29 cellular contexts compared by ENCODE assay signal in genomic region chr15:92400980-92401787, GRCh38. TPM values are rescaled to one million over a fixed set of nuclear protein-coding genes. Genes with fewer than 3 reads are reported as not detected.
"Had no signal": no experiment of that assay in that cellular context is flagged by ENCODE, and none has a peak within 500 bp of the region (broad histone marks: within the 10 kb centered on the region; RNA-seq: fewer than 3 reads in every experiment).

No MANE protein-coding gene starts in this region.

- H3K4me3 ChIP-seq: ascending aorta, coronary artery, dorsolateral prefrontal cortex, left lung, lower lobe of right lung, right lobe of liver, upper lobe of right lung had no signal

- H3K27ac ChIP-seq: ascending aorta, brain microvascular endothelial cell, coronary artery, dorsolateral prefrontal cortex, left lung, lower lobe of right lung, right lobe of liver, upper lobe of right lung, VCaP had no signal

- DNase-seq: activated CD4-positive, alpha-beta T cell treated with anti-CD3 and anti-CD28 coated beads for 48 hours; activated CD4-positive, alpha-beta T cell treated with anti-CD3 and anti-CD28 coated beads, Interleukin-2, amount 50 U/mL, for 48 hours; activated CD8-positive, alpha-beta memory T cell treated with anti-CD3 and anti-CD28 coated beads, Interleukin-2, amount 50 U/mL, for 4 hours; activated gamma-delta T cell; activated naive CD4-positive, alpha-beta T cell treated with anti-CD3 and anti-CD28 coated beads, Interleukin-2, amount 10 ng/mL, durations not matched to agents 7 days and 5 days; activated naive CD8-positive, alpha-beta T cell treated with anti-CD3 and anti-CD28 coated beads, Interleukin-2, amount 10 ng/mL, durations not matched to agents 7 days and 5 days; activated T-cell treated with anti-CD3 and anti-CD28 coated beads, Interleukin-2, amount 50 U/mL, for 1 hour; brain microvascular endothelial cell; effector memory CD8-positive, alpha-beta T cell; hippocampal formation; kidney; left lung; lower lobe of right lung; mesenchymal stem cell; right lobe of liver; small intestine; stimulated activated CD4-positive, alpha-beta T cell treated with anti-CD3 and anti-CD28 coated beads, Interleukin-4, amount 100 ng/mL, for 24 hours; stimulated activated naive CD8-positive, alpha-beta T cell treated with anti-CD3 and anti-CD28 coated beads, Interleukin-15, amount 100 ng/mL, for 72 hours; substantia nigra; T-helper 2 cell; upper lobe of right lung had no signal

- H3K36me3 ChIP-seq: ascending aorta, brain microvascular endothelial cell, left lung, lower lobe of right lung, right lobe of liver, upper lobe of right lung had no signal

- ATAC-seq: activated CD4-positive, CD25-positive, alpha-beta regulatory T cell treated with anti-CD3 and anti-CD28 coated beads, Interleukin-2, amount 50 U/mL, for 24 hours; effector memory CD8-positive, alpha-beta T cell; left lung; lower lobe of right lung; natural killer cell treated with Interleukin-12 subunit alpha and Interleukin-12 subunit beta and Interleukin-15 and Interleukin-18, amount 100 ng/mL, for 72 hours; right lobe of liver; stimulated activated effector memory CD8-positive, alpha-beta T cell treated with anti-CD3 and anti-CD28 coated beads, Interleukin-12 subunit alpha, Interleukin-12 subunit beta, amount 100 ng/mL, for 72 hours; stimulated activated naive CD8-positive, alpha-beta T cell treated with anti-CD3 and anti-CD28 coated beads, Interleukin-15, amount 100 ng/mL, for 72 hours; upper lobe of right lung had no signal

- H3K4me1 ChIP-seq: ascending aorta, left lung, lower lobe of right lung, right lobe of liver, upper lobe of right lung had no signal

- H3K27me3 ChIP-seq: ascending aorta, brain microvascular endothelial cell, right lobe of liver had no signal

- H3K9me3 ChIP-seq: ascending aorta, left lung, lower lobe of right lung, right lobe of liver, upper lobe of right lung had no signal

RNA-seq across cellular contexts. Expression of gene ST8SIA2, which starts 7.5 kb away (rescaled TPM):
- total RNA-seq: activated CD8-positive, alpha-beta memory T cell treated with anti-CD3 and anti-CD28 coated beads for 36 hours; activated naive CD8-positive, alpha-beta T cell treated with anti-CD3 and anti-CD28 coated beads, Interleukin-2, amount 10 ng/mL, durations not matched to agents 7 days and 5 days; ascending aorta; lower lobe of right lung; natural killer cell treated with Interleukin-12 subunit alpha and Interleukin-12 subunit beta and Interleukin-15 and Interleukin-18, amount 100 ng/mL, for 72 hours; right lobe of liver; upper lobe of right lung had no signal
